7 cellular contexts compared by ENCODE assay signal in the genomic region with DNA sequence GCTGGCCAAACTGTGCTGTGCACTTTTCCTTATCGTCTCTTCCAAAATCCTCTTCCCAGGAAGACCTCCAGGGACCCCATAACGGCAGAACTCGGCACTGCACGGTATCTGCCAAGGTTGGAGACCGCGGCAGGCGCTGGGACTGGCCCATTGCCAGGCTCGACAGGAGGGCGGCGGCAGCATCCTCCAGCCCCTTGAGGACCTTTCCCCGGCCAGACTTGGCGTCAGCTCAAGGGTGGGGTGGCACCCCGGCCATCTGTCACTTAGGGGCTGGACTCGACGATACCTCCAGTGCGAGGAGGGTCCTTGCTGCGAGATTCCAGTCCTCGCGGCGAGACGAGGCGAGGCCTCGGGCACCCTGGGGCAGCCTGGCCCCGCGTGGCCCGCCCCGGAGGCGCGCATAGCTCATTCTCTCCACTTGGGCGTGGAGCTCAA. TPM values are rescaled to one million over a fixed set of nuclear protein-coding genes. Genes with fewer than 3 reads are reported as not detected.
DNase-seq lines count a peak whose midpoint lies in the region; ATAC-seq, FAIRE-seq and TF ChIP-seq lines count a peak whose summit lies in the region.

No MANE protein-coding gene starts in this region.

- DNase-seq in IMR-90 (peak; percentile 31), T-helper 17 cell (peak; percentile 13 to 33 (median 25)), bronchial epithelial cell (ENCODE audit: low read depth) (no peak), left lobe of liver (ENCODE audit: low spot score) (peak; percentile 71)
- DNase-seq in stimulated activated CD4-positive, alpha-beta T cell treated with anti-CD3 and anti-CD28 coated beads, Interleukin-4, amount 100 ng/mL, for 24 hours, result peak; percentile 42

- H3K36me3 ChIP-seq in IMR-90 (ENCODE audit: control insufficient read depth, insufficient read depth, low read length), result peaks cover 7% of the 10 kb centered on the region
- peaks cover 9% of the 10 kb centered on the region for H3K36me3 ChIP-seq in bronchial epithelial cell (ENCODE audit: control insufficient read depth, insufficient read depth, low read length)

- no peak for FAIRE-seq in bronchial epithelial cell (lab: Jason Lieb, UNC)

- no peak for TF ChIP-seq RAD21 in IMR-90 (IDR thresholded peaks at IDR 0.05; ENCODE audit: low read length)

- no peak for TF ChIP-seq POLR2A in IMR-90 (IDR thresholded peaks at IDR 0.05; ENCODE audit: low read depth, low read length)

- H3K23ac ChIP-seq in IMR-90 (ENCODE audit: low read depth, low read length), result peak overlapping the region; percentile 85

- peaks cover 4 to 60% of the 10 kb centered on the region in 2 experiments for H3K79me1 ChIP-seq in IMR-90 (ENCODE audit: low read depth in 1 of 2, low read length in 2 of 2)

- peak overlapping the region; percentile 95 for H3K4me2 ChIP-seq in IMR-90 (ENCODE audit: low read depth, low read length)

- H3K4ac ChIP-seq in IMR-90 (ENCODE audit: low read depth, low read length), result peak overlapping the region; percentile 87

- H3K4me3 ChIP-seq in IMR-90 (ENCODE audit: insufficient read depth, low read depth, low read length), result peak overlapping the region; percentile 72
- peak overlapping the region; percentile 79 for H3K4me3 ChIP-seq in bronchial epithelial cell (ENCODE audit: low read depth, low read length)

- no peaks in the 10 kb centered on the region for H3K27me3 ChIP-seq in IMR-90 (ENCODE audit: control insufficient read depth, insufficient read depth, low read length)
- no peaks in the 10 kb centered on the region for H3K27me3 ChIP-seq in bronchial epithelial cell (ENCODE audit: control insufficient read depth, insufficient read depth, low read length)

- CTCF ChIA-PET in IMR-90 (lab: Yijun Ruan, JAX), result interaction anchor here (0.9 kb wide), 1 partner anchor 11 kb away, joined by 5 read pairs; no protein-coding TSS in a partner anchor

- peak overlapping the region; percentile 89 for H2AFZ ChIP-seq in IMR-90 (replicated peaks; ENCODE audit: low read length, poor library complexity)

- peak overlapping the region; percentile 26 for H3K18ac ChIP-seq in IMR-90 (ENCODE audit: low read depth, low read length)

- peak overlapping the region; percentile 73 for H3K27ac ChIP-seq in IMR-90 (ENCODE audit: insufficient read depth, low read length)

- peaks cover 36% of the 10 kb centered on the region for H3K9me1 ChIP-seq in IMR-90 (ENCODE audit: insufficient read depth, low read length)

- TF ChIP-seq CTCF in IMR-90 (conservative IDR thresholded peaks at IDR 0.05; ENCODE audit: low read depth, low read length) (no peak), bronchial epithelial cell (IDR thresholded peaks at IDR 0.05; ENCODE audit: insufficient read depth, low read length, severe bottlenecking) (no peak)

- H2AK9ac ChIP-seq in IMR-90 (replicated peaks; ENCODE audit: low read depth, low read length, poor library complexity), result peak overlapping the region; percentile 99

- H3K36me3 Mint-ChIP-seq in T-helper 17 cell (ENCODE audit: low read depth), result no peaks in the 10 kb centered on the region

- peaks cover 24% of the 10 kb centered on the region for H3K4me1 Mint-ChIP-seq in T-helper 17 cell

- H3K9me3 ChIP-seq in IMR-90 (ENCODE audit: control insufficient read depth, insufficient read depth, low read length) (no peaks in the 10 kb centered on the region), T-helper 17 cell (ENCODE audit: control insufficient read depth, low read length, poor library complexity, severe bottlenecking) (no peaks in the 10 kb centered on the region)

- peak overlapping the region; percentile 71 for H3K27ac Mint-ChIP-seq in T-helper 17 cell

- H3K56ac ChIP-seq in IMR-90 (ENCODE audit: extremely low read depth, insufficient read depth, low read length), result peak overlapping the region; percentile 91

- H2BK5ac ChIP-seq in IMR-90 (ENCODE audit: low read depth, low read length, poor library complexity, severe bottlenecking), result peak overlapping the region; percentile 67

- peak overlapping the region; percentile 87 for H3K9ac ChIP-seq in IMR-90 (ENCODE audit: low read depth, low read length)

- H2BK120ac ChIP-seq in IMR-90 (ENCODE audit: low read depth, low read length), result peak overlapping the region; percentile 27; the same call in 1 of the 2 replicates

- no peak overlapping the region for H2BK15ac ChIP-seq in IMR-90 (ENCODE audit: low read depth, low read length)

- peak; percentile 11 for ATAC-seq in GM18907 (IDR thresholded peaks at IDR 0.05; ENCODE audit: unreplicated experiment)
- peak; percentile 4 for ATAC-seq in IMR-90 (ENCODE audit: low read depth)
- ATAC-seq in T-helper 17 cell, result peak; percentile 13
- ATAC-seq in left lobe of liver, result peak; percentile 5
- ATAC-seq in HG02763 (IDR thresholded peaks at IDR 0.05; ENCODE audit: unreplicated experiment), result no peak

- WGBS in IMR-90 (ENCODE audit: extremely low coverage in 2 of 2, insufficient read length in 1 of 2), 2 experiments, result 1% methylated on average over 25 of the region's 30 CpGs; no CpG with 5 or more reads in 1 of the 2 experiments

- peak overlapping the region; percentile 97 for H3K4me3 Mint-ChIP-seq in T-helper 17 cell

- peaks cover 54% of the 10 kb centered on the region for H4K20me1 ChIP-seq in IMR-90 (ENCODE audit: insufficient read depth, low read length)

- in situ Hi-C loops in IMR-90 (cut with MboI; ENCODE audit: low sequenced_read_pairs), result no loop called here

- intact Hi-C loops in IMR-90 (cut with micrococcal nuclease), result loop anchor here (1.0 kb wide), 1 partner anchor 106 kb away; no protein-coding TSS in a partner anchor

- H2BK20ac ChIP-seq in IMR-90 (ENCODE audit: low read depth, low read length), result no peak overlapping the region

- dilution Hi-C loops in IMR-90 (cut with HindIII; ENCODE audit: low sequenced_read_pairs, unreplicated experiment), result no loop called here

- peak overlapping the region; percentile 99 for H3K14ac ChIP-seq in IMR-90 (replicated peaks; ENCODE audit: low read depth, low read length)

- peak overlapping the region; percentile 95 for H2AK5ac ChIP-seq in IMR-90 (ENCODE audit: low read depth, low read length)

- peak overlapping the region; percentile 35; the same call in 1 of the 2 replicates for H4K5ac ChIP-seq in IMR-90 (ENCODE audit: low read depth, low read length)

- no peaks in the 10 kb centered on the region for H3K27me3 Mint-ChIP-seq in T-helper 17 cell

- POLR2A ChIA-PET in IMR-90 (lab: Charles Lee; ENCODE audit: unreplicated experiment), result interaction anchor here (0.6 to 1.6 kb wide), 2 partner anchors 13 to 124 kb away, joined by 3 to 7 read pairs; a partner anchor contains a TSS

- peak overlapping the region; percentile 71 to 76 for H4K8ac ChIP-seq in IMR-90 (ENCODE audit: low read depth in 2 of 2, low read length in 2 of 2)

- no TSS peak for BruUV-seq in IMR-90 (replicated peaks; lab: Mats Ljungman, UMichigan)

- H3K4me1 ChIP-seq in IMR-90 (ENCODE audit: control insufficient read depth, insufficient read depth, low read length), result peaks cover 27% of the 10 kb centered on the region

- H4K91ac ChIP-seq in IMR-90 (ENCODE audit: insufficient read depth, low read depth, low read length), result peak overlapping the region; percentile 87

TF ChIP-seq in IMR-90, 13 proteins besides CTCF, POLR2A, EP300 and RAD21 (continues in another document):
- TF ChIP-seq RCOR1 (IDR thresholded peaks at IDR 0.05; ENCODE audit: insufficient replicate concordance, low read length), result no peak
- TF ChIP-seq, protein P1, sequence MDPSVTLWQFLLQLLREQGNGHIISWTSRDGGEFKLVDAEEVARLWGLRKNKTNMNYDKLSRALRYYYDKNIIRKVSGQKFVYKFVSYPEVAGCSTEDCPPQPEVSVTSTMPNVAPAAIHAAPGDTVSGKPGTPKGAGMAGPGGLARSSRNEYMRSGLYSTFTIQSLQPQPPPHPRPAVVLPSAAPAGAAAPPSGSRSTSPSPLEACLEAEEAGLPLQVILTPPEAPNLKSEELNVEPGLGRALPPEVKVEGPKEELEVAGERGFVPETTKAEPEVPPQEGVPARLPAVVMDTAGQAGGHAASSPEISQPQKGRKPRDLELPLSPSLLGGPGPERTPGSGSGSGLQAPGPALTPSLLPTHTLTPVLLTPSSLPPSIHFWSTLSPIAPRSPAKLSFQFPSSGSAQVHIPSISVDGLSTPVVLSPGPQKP (IDR thresholded peaks at IDR 0.05; ENCODE audit: borderline replicate concordance, low read depth, low read length), result no peak
- no peak for TF ChIP-seq CEBPB (IDR thresholded peaks at IDR 0.05; ENCODE audit: low read depth, low read length)
- no peak for TF ChIP-seq CHD1 (IDR thresholded peaks at IDR 0.05; ENCODE audit: low read depth, low read length)
- TF ChIP-seq FOS (IDR thresholded peaks at IDR 0.05; ENCODE audit: low read depth, low read length), result no peak
- TF ChIP-seq RFX5 (IDR thresholded peaks at IDR 0.05; ENCODE audit: low read depth, low read length), result no peak
- TF ChIP-seq NFE2L2 (IDR thresholded peaks at IDR 0.05; ENCODE audit: low read depth, low read length), result no peak
- no peak for TF ChIP-seq MXI1 (IDR thresholded peaks at IDR 0.05; ENCODE audit: borderline replicate concordance, low read depth, low read length)
- TF ChIP-seq BHLHE40 (IDR thresholded peaks at IDR 0.05; ENCODE audit: low read depth, low read length), result no peak

RNA-seq across cellular contexts. Expression of a gene that starts 0.8 kb away (rescaled TPM):
- total RNA-seq in IMR-90 (2012; rRNA removed) (228 and 230 TPM in 2 replicates), T-helper 17 cell (10 to 100 TPM; 65.5 to 73.4 TPM), bronchial epithelial cell (78.5 and 121 TPM in 2 replicates), left lobe of liver (20.9 TPM)
- polyA plus RNA-seq in IMR-90 (2012; rRNA removed), result 167 and 170 TPM in 2 replicates
- polyA plus RNA-seq in IMR-90 (2012; cell fraction: cytosol; rRNA removed), result 108 and 143 TPM in 2 replicates
- polyA plus RNA-seq in IMR-90 (2012; cell fraction: nucleus; rRNA removed; ENCODE audit: low replicate concordance), result 153 and 170 TPM in 2 replicates

RNA-seq across cellular contexts. Expression of a gene that starts 12.4 kb away (rescaled TPM):
- 0.54 and 0.56 TPM in 2 replicates for total RNA-seq in IMR-90 (2012; rRNA removed)
- 0.37 and 0.38 TPM in 2 replicates for polyA plus RNA-seq in IMR-90 (2012; rRNA removed)
- polyA plus RNA-seq in IMR-90 (2012; cell fraction: cytosol; rRNA removed), result 0.13 and 0.24 TPM in 2 replicates
- polyA plus RNA-seq in IMR-90 (2012; cell fraction: nucleus; rRNA removed; ENCODE audit: low replicate concordance), result 0.51 and 0.54 TPM in 2 replicates
- 1 to 10 TPM; 3.7 to 4.3 TPM for total RNA-seq in T-helper 17 cell
- 0.13 and 0.26 TPM in 2 replicates for total RNA-seq in bronchial epithelial cell
- 0.30 TPM for total RNA-seq in left lobe of liver

RNA-seq across cellular contexts. Expression of a gene that starts 48.6 kb away (rescaled TPM):
- 45.5 and 50.3 TPM in 2 replicates for total RNA-seq in IMR-90 (2012; rRNA removed)
- 46.4 and 56.5 TPM in 2 replicates for polyA plus RNA-seq in IMR-90 (2012; rRNA removed)
- polyA plus RNA-seq in IMR-90 (2012; cell fraction: cytosol; rRNA removed), result 41.3 and 45.2 TPM in 2 replicates
- 22.1 and 29.8 TPM in 2 replicates for polyA plus RNA-seq in IMR-90 (2012; cell fraction: nucleus; rRNA removed; ENCODE audit: low replicate concordance)
- total RNA-seq in T-helper 17 cell, result 10 to 100 TPM; 21.0 to 23.4 TPM
- total RNA-seq in bronchial epithelial cell, result 16.3 and 32.4 TPM in 2 replicates
- 31.4 TPM for total RNA-seq in left lobe of liver

RNA-seq across cellular contexts. Expression of a gene that starts 52.8 kb away (rescaled TPM):
- total RNA-seq in IMR-90 (2012; rRNA removed) (38.5 and 43.6 TPM in 2 replicates), T-helper 17 cell (10 to 100 TPM; 17.7 to 31.6 TPM), bronchial epithelial cell (31.0 and 33.2 TPM in 2 replicates), left lobe of liver (5.9 TPM)
- 3.5 and 4.1 TPM in 2 replicates for polyA plus RNA-seq in IMR-90 (2012; rRNA removed)
- polyA plus RNA-seq in IMR-90 (2012; cell fraction: cytosol; rRNA removed), result 1.5 TPM in 2 replicates
- 1.5 and 3.6 TPM in 2 replicates for polyA plus RNA-seq in IMR-90 (2012; cell fraction: nucleus; rRNA removed; ENCODE audit: low replicate concordance)
